In genomic region chr17:16973760-16974540, GRCh38 we compare ENCODE assay signal across 16 cellular contexts. TPM values are rescaled to one million over a fixed set of nuclear protein-coding genes. Genes with fewer than 3 reads are reported as not detected.
DNase-seq lines count a peak whose midpoint lies in the region; ATAC-seq and TF ChIP-seq lines count a peak whose summit lies in the region.
"Had no signal": no experiment of that assay in that cellular context is flagged by ENCODE, and none has a peak within 500 bp of the region (broad histone marks: within the 10 kb centered on the region; RNA-seq: fewer than 3 reads in every experiment).

No MANE protein-coding gene starts in this region.

- no peak for TF ChIP-seq CTCF in Peyer's patch (IDR thresholded peaks at IDR 0.05)
- TF ChIP-seq CTCF in heart right ventricle (IDR thresholded peaks at IDR 0.05), result no peak

- H3K4me3 ChIP-seq in BLaER1, result 0 out of 2 replicates have a peak overlapping the region, but pooled peaks have one; percentile 11
- H3K4me3 ChIP-seq in Peyer's patch, result no peak overlapping the region
- H3K4me3 ChIP-seq in heart right ventricle, result no peak overlapping the region
- H3K4me3 ChIP-seq: psoas muscle, thoracic aorta had no signal

- H3K9me3 Mint-ChIP-seq in natural killer cell treated with Interleukin-12 subunit alpha and Interleukin-12 subunit beta and Interleukin-15 and Interleukin-18, amount 100 ng/mL, for 72 hours, result no peaks in the 10 kb centered on the region

- peak overlapping the region; percentile 57; the same call in 1 of the 2 replicates for H3K9ac ChIP-seq in BLaER1

- TF ChIP-seq POLR2A in Peyer's patch (IDR thresholded peaks at IDR 0.05), result no peak

- H3K4me3 Mint-ChIP-seq in natural killer cell treated with Interleukin-12 subunit alpha and Interleukin-12 subunit beta and Interleukin-15 and Interleukin-18, amount 100 ng/mL, for 72 hours, result no peak overlapping the region

- peaks cover 100% of the 10 kb centered on the region for H3K4me1 ChIP-seq in BLaER1
- H3K4me1 ChIP-seq in Peyer's patch, result peaks cover 0 to 11% (median 0%) of the 10 kb centered on the region in 4 donors
- H3K4me1 ChIP-seq in heart right ventricle, result peaks cover 0 to 8% (median 0%) of the 10 kb centered on the region in 9 donors
- H3K4me1 ChIP-seq: psoas muscle had no signal

- intact Hi-C loops in heart right ventricle (cut with DNase I), result no loop called here

- peaks cover 0 to 7% of the 10 kb centered on the region in 2 donors for H3K27me3 Mint-ChIP-seq in natural killer cell treated with Interleukin-12 subunit alpha and Interleukin-12 subunit beta and Interleukin-15 and Interleukin-18, amount 100 ng/mL, for 72 hours

- H3K4me1 Mint-ChIP-seq in natural killer cell treated with Interleukin-12 subunit alpha and Interleukin-12 subunit beta and Interleukin-15 and Interleukin-18, amount 100 ng/mL, for 72 hours (ENCODE audit: low read depth in 2 of 2), result peaks cover 15 to 34% of the 10 kb centered on the region in 2 donors

- no peak overlapping the region for H3K27ac Mint-ChIP-seq in natural killer cell treated with Interleukin-12 subunit alpha and Interleukin-12 subunit beta and Interleukin-15 and Interleukin-18, amount 100 ng/mL, for 72 hours

- no peaks in the 10 kb centered on the region for H3K36me3 ChIP-seq in BLaER1
- H3K36me3 ChIP-seq in Peyer's patch, result no peaks in the 10 kb centered on the region
- H3K36me3 ChIP-seq in heart right ventricle, result no peaks in the 10 kb centered on the region
- H3K36me3 ChIP-seq: thoracic aorta had no signal

- H3K4me2 ChIP-seq in BLaER1, result peak overlapping the region; percentile 80

- peak; percentile 28 for ATAC-seq in GM18861 (IDR thresholded peaks at IDR 0.05; ENCODE audit: unreplicated experiment)
- peak; percentile 24 for ATAC-seq in HG02885 (IDR thresholded peaks at IDR 0.05; ENCODE audit: poor library complexity, unreplicated experiment)
- no peak for ATAC-seq in natural killer cell treated with Interleukin-12 subunit alpha and Interleukin-12 subunit beta and Interleukin-15 and Interleukin-18, amount 100 ng/mL, for 72 hours
- no peak for ATAC-seq in heart right ventricle
- no peak for ATAC-seq in HG03045 (IDR thresholded peaks at IDR 0.05; ENCODE audit: unreplicated experiment)
- ATAC-seq: psoas muscle had no signal

- no peaks in the 10 kb centered on the region for H3K36me3 Mint-ChIP-seq in natural killer cell treated with Interleukin-12 subunit alpha and Interleukin-12 subunit beta and Interleukin-15 and Interleukin-18, amount 100 ng/mL, for 72 hours

- no peaks in the 10 kb centered on the region for H4K20me1 ChIP-seq in BLaER1

- WGBS in heart right ventricle, 2 donors, result 85% methylated on average over 13 of the region's 13 CpGs

- peak in 2 of 3 donors; percentile 80 to 81 for DNase-seq in Peyer's patch
- DNase-seq in natural killer cell treated with Interleukin-12 subunit alpha and Interleukin-12 subunit beta and Interleukin-15 and Interleukin-18, amount 100 ng/mL, for 72 hours (ENCODE audit: low spot score), result no peak
- DNase-seq in globus pallidus (ENCODE audit: low spot score), result no peak
- no peak for DNase-seq in heart right ventricle
- DNase-seq: ACHN; activated CD4-positive, alpha-beta T cell treated with anti-CD3 and anti-CD28 coated beads, Interleukin-2, amount 50 U/mL, for 4 hours; DMS79; IMR-90; mesendoderm; NCI-H226; psoas muscle had no signal

- H3K9me3 ChIP-seq in BLaER1 (no peaks in the 10 kb centered on the region), Peyer's patch (no peaks in the 10 kb centered on the region), heart right ventricle (no peaks in the 10 kb centered on the region)
- H3K9me3 ChIP-seq: psoas muscle, thoracic aorta had no signal

- H3K27ac ChIP-seq in BLaER1, result peak overlapping the region; percentile 82
- peak overlapping the region in 2 of 4 donors; percentile 69 to 85 for H3K27ac ChIP-seq in Peyer's patch
- no peak overlapping the region for H3K27ac ChIP-seq in heart right ventricle
- H3K27ac ChIP-seq: psoas muscle, thoracic aorta had no signal

- no peaks in the 10 kb centered on the region for H3K27me3 ChIP-seq in BLaER1
- no peaks in the 10 kb centered on the region for H3K27me3 ChIP-seq in Peyer's patch
- peaks cover 0 to 6% (median 0%) of the 10 kb centered on the region in 7 donors for H3K27me3 ChIP-seq in heart right ventricle

RNA-seq across cellular contexts. Expression of gene TNFRSF13B, which starts 2.0 kb away (rescaled TPM):
- 10 to 100 TPM in 1 of 4 donors, 1 to 10 TPM in 1, not detected in 2; 3.2 to 86.6 TPM for total RNA-seq in Peyer's patch
- 1 to 10 TPM in 1 of 2 donors, not detected in 1; 2.3 TPM for total RNA-seq in natural killer cell treated with Interleukin-12 subunit alpha and Interleukin-12 subunit beta and Interleukin-15 and Interleukin-18, amount 100 ng/mL, for 72 hours
- total RNA-seq in heart right ventricle, result not detected
- not detected for polyA plus RNA-seq in heart right ventricle
- total RNA-seq: IMR-90, psoas muscle, thoracic aorta had no signal
- polyA plus RNA-seq: IMR-90, psoas muscle had no signal

Comparison
In these comparisons a context has a peak if more than half of its experiments do, and no peak if none do; other contexts are left out.
1. ATAC-seq: peak in GM18861 (single experiment) and HG02885 (single experiment); none in natural killer cell treated with Interleukin-12 subunit alpha and Interleukin-12 subunit beta and Interleukin-15 and Interleukin-18, amount 100 ng/mL, for 72 hours (0 of 2), heart right ventricle (0 of 8) and HG03045 (single experiment).
2. DNase-seq: peak in Peyer's patch (2 of 3); none in natural killer cell treated with Interleukin-12 subunit alpha and Interleukin-12 subunit beta and Interleukin-15 and Interleukin-18, amount 100 ng/mL, for 72 hours (single experiment), globus pallidus (single experiment) and heart right ventricle (0 of 2).